ENCODE assay signal across 32 cellular contexts in genomic region chr3:153400641-153401040, GRCh38.
A peak's percentile ranks its signal among the peaks of the same experiment; 100 is the strongest.
DNase-seq lines count a peak whose midpoint lies in the region; ATAC-seq, FAIRE-seq and TF ChIP-seq lines count a peak whose summit lies in the region.
"Had no signal": no experiment of that assay in that cellular context is flagged by ENCODE, and none has a peak within 500 bp of the region (broad histone marks: within the 10 kb centered on the region; RNA-seq: fewer than 3 reads in every experiment).

No MANE protein-coding gene starts in this region.

- H3K4me3 ChIP-seq in endothelial cell of umbilical vein (replicated peaks in 1 of 3; ENCODE audit: insufficient read depth in 1 of 3, low read depth in 1 of 3, low read length in 3 of 3) (no peak overlapping the region), left lung (no peak overlapping the region)
- H3K4me3 ChIP-seq: dorsolateral prefrontal cortex, hepatocyte, prostate gland, SK-N-MC, suprapubic skin had no signal

- intact Hi-C loops in endothelial cell of umbilical vein (cut with micrococcal nuclease) (no loop called here), left lung (cut with DNase I) (no loop called here)

- CTCF ChIA-PET in endothelial cell of umbilical vein (lab: Charles Lee), result interaction anchor here (1.4 kb wide), 1 partner anchor 44 kb away, joined by 5 read pairs; no protein-coding TSS in a partner anchor

- no peak for TF ChIP-seq CTCF in endothelial cell of umbilical vein (IDR thresholded peaks at IDR 0.05; ENCODE audit: extremely low read depth in 1 of 2, insufficient read depth in 1 of 2, low read depth in 1 of 2, low read length in 2 of 2)
- no peak for TF ChIP-seq CTCF in left lung (IDR thresholded peaks at IDR 0.05)
- TF ChIP-seq CTCF in glutamatergic neuron (IDR thresholded peaks at IDR 0.05; ENCODE audit: partially characterized antibody, unreplicated experiment), result no peak

- peak overlapping the region; percentile 48 for H2AFZ ChIP-seq in endothelial cell of umbilical vein (ENCODE audit: low read depth, low read length)
- H2AFZ ChIP-seq: hepatocyte had no signal

- DNase-seq in HT1080 (ENCODE audit: low read depth), result peak; percentile 28
- peak; percentile 63 for DNase-seq in NOMO-1 treated with DMSO at 0.1 percent for 48 hours (lab: John Stamatoyannopoulos, UW; ENCODE audit: unreplicated experiment)
- DNase-seq in endothelial cell of umbilical vein (ENCODE audit: low read depth, low spot score), result no peak
- no peak for DNase-seq in left lung
- no peak for DNase-seq in glutamatergic neuron
- DNase-seq in NCI-H2196 treated with DMSO at 0.1 percent for 48 hours (lab: John Stamatoyannopoulos, UW; ENCODE audit: unreplicated experiment), result no peak
- no peak for DNase-seq in NCI-H774 (lab: John Stamatoyannopoulos, UW)
- DNase-seq in activated effector memory CD4-positive, alpha-beta T cell treated with anti-CD3 and anti-CD28 coated beads, Interleukin-2, amount 50 U/mL, for 16 hours, result no peak
- DNase-seq: activated CD4-positive, alpha-beta T cell treated with anti-CD3 and anti-CD28 coated beads for 36 hours; activated CD8-positive, alpha-beta memory T cell treated with anti-CD3 and anti-CD28 coated beads for 24 hours; activated naive CD4-positive, alpha-beta T cell; activated T-cell treated with anti-CD3 and anti-CD28 coated beads, Interleukin-2, amount 50 U/mL, for 24 hours; C1 segment of cervical spinal cord; COR-L47; dorsolateral prefrontal cortex; GDM1; H9; naive B cell; NCI-H1694; NCI-H2171; NCI-H526 treated with DMSO at 0.1 percent for 48 hours; stimulated activated CD4-positive, alpha-beta T cell treated with anti-CD3 and anti-CD28 coated beads, Interleukin-4, amount 100 ng/mL, for 4 hours; stimulated activated naive CD4-positive, alpha-beta T cell; T-helper 17 cell had no signal

- H3K79me2 ChIP-seq in endothelial cell of umbilical vein (ENCODE audit: control insufficient read depth, insufficient read depth, low read length), result no peaks in the 10 kb centered on the region
- H3K79me2 ChIP-seq: hepatocyte had no signal

- no peak overlapping the region for H3K4me3 Mint-ChIP-seq in glutamatergic neuron (ENCODE audit: unreplicated experiment)
- H3K4me3 Mint-ChIP-seq: activated CD4-positive, alpha-beta T cell treated with anti-CD3 and anti-CD28 coated beads for 36 hours; activated T-cell treated with anti-CD3 and anti-CD28 coated beads, Interleukin-2, amount 50 U/mL, for 24 hours; H9; naive B cell; T-helper 17 cell had no signal

- POLR2A ChIA-PET in endothelial cell of umbilical vein (lab: Charles Lee), result interaction anchor here (0.6 kb wide), 1 partner anchor 9 kb away, joined by 3 read pairs; no protein-coding TSS in a partner anchor

- H3K9ac ChIP-seq in endothelial cell of umbilical vein (replicated peaks; ENCODE audit: extremely low read depth, insufficient read depth, low read length), result no peak overlapping the region

- H3K9me1 ChIP-seq in endothelial cell of umbilical vein (replicated peaks; ENCODE audit: control insufficient read depth, extremely low read depth, insufficient read depth, low read length), result no peaks in the 10 kb centered on the region

- no TSS peak for BruUV-seq in endothelial cell of umbilical vein (replicated peaks; lab: Mats Ljungman, UMichigan)

- no peaks in the 10 kb centered on the region for H3K9me3 Mint-ChIP-seq in glutamatergic neuron (ENCODE audit: unreplicated experiment)

- H3K27ac Mint-ChIP-seq in glutamatergic neuron (ENCODE audit: unreplicated experiment), result no peak overlapping the region
- H3K27ac Mint-ChIP-seq: activated CD4-positive, alpha-beta T cell treated with anti-CD3 and anti-CD28 coated beads for 36 hours; activated T-cell treated with anti-CD3 and anti-CD28 coated beads, Interleukin-2, amount 50 U/mL, for 24 hours; H9 had no signal

- no peak overlapping the region for H3K27ac ChIP-seq in endothelial cell of umbilical vein (ENCODE audit: insufficient read depth, low read depth, low read length)
- H3K27ac ChIP-seq in left lung, result peak overlapping the region; percentile 30 to 49
- H3K27ac ChIP-seq: dorsolateral prefrontal cortex, hepatocyte, prostate gland, SK-N-MC, suprapubic skin had no signal

- H3K9me3 ChIP-seq in endothelial cell of umbilical vein (replicated peaks; ENCODE audit: control insufficient read depth, insufficient read depth, low read length) (no peaks in the 10 kb centered on the region), left lung (no peaks in the 10 kb centered on the region)
- H3K9me3 ChIP-seq: prostate gland, suprapubic skin had no signal

- no peak overlapping the region for H3K4me2 ChIP-seq in endothelial cell of umbilical vein (ENCODE audit: insufficient read depth, low read length)
- H3K4me2 ChIP-seq: hepatocyte had no signal

- H3K4me1 ChIP-seq in endothelial cell of umbilical vein (ENCODE audit: control insufficient read depth, extremely low read depth, insufficient read depth, low read length) (no peaks in the 10 kb centered on the region), left lung (no peaks in the 10 kb centered on the region)
- H3K4me1 ChIP-seq: prostate gland had no signal

- no peaks in the 10 kb centered on the region for H3K27me3 Mint-ChIP-seq in glutamatergic neuron (ENCODE audit: unreplicated experiment)
- H3K27me3 Mint-ChIP-seq: activated CD4-positive, alpha-beta T cell treated with anti-CD3 and anti-CD28 coated beads for 36 hours; activated T-cell treated with anti-CD3 and anti-CD28 coated beads, Interleukin-2, amount 50 U/mL, for 24 hours; naive B cell; T-helper 17 cell had no signal

- no peaks in the 10 kb centered on the region for H3K36me3 ChIP-seq in endothelial cell of umbilical vein (ENCODE audit: control insufficient read depth in 2 of 2, extremely low read depth in 1 of 2, insufficient read depth in 2 of 2, low read length in 2 of 2)
- H3K36me3 ChIP-seq in left lung, result no peaks in the 10 kb centered on the region
- H3K36me3 ChIP-seq: prostate gland, suprapubic skin had no signal

- H4K20me1 ChIP-seq in endothelial cell of umbilical vein (replicated peaks; ENCODE audit: control insufficient read depth, extremely low read depth, insufficient read depth, low read length), result no peaks in the 10 kb centered on the region

- TF ChIP-seq POLR2A in endothelial cell of umbilical vein (IDR thresholded peaks at IDR 0.05; ENCODE audit: low read depth, low read length), result no peak

- no peaks in the 10 kb centered on the region for H3K36me3 Mint-ChIP-seq in glutamatergic neuron (ENCODE audit: unreplicated experiment)
- H3K36me3 Mint-ChIP-seq: naive B cell had no signal

- H3K27me3 ChIP-seq in endothelial cell of umbilical vein (ENCODE audit: control insufficient read depth in 2 of 2, insufficient read depth in 2 of 2, low read length in 2 of 2), result no peaks in the 10 kb centered on the region
- H3K27me3 ChIP-seq in left lung, result no peaks in the 10 kb centered on the region
- H3K27me3 ChIP-seq: dorsolateral prefrontal cortex, hepatocyte, suprapubic skin had no signal

- no peaks in the 10 kb centered on the region for H3K4me1 Mint-ChIP-seq in glutamatergic neuron (ENCODE audit: low read depth, unreplicated experiment)

- dilution Hi-C loops in endothelial cell of umbilical vein (cut with MboI; ENCODE audit: extremely low pct_ligation_motif_present, low sequenced_read_pairs), result no loop called here

- peak; percentile 39 for ATAC-seq in left lung
- ATAC-seq: activated CD4-positive, alpha-beta T cell treated with anti-CD3 and anti-CD28 coated beads for 36 hours; left lobe of liver; sciatic nerve; T-helper 17 cell had no signal

- FAIRE-seq in endothelial cell of umbilical vein (lab: Jason Lieb, UNC), result no peak
- FAIRE-seq: frontal cortex, urothelium cell line had no signal

TF ChIP-seq in endothelial cell of umbilical vein, 7 proteins besides CTCF, POLR2A, EP300 and RAD21:
- TF ChIP-seq MYC (IDR thresholded peaks at IDR 0.05; ENCODE audit: low read depth, low read length) (no peak), JUN (IDR thresholded peaks at IDR 0.05; ENCODE audit: borderline replicate concordance, insufficient read depth, insufficient read length, low read depth) (no peak), MAX (IDR thresholded peaks at IDR 0.05; ENCODE audit: insufficient read depth, insufficient read length) (no peak), FOS (IDR thresholded peaks at IDR 0.05; ENCODE audit: borderline replicate concordance, insufficient read depth, low read length) (no peak), POLR2AphosphoS5 (IDR thresholded peaks at IDR 0.05; ENCODE audit: insufficient read depth, low read depth, low read length) (no peak), EZH2 (IDR thresholded peaks at IDR 0.05; ENCODE audit: borderline replicate concordance, low read depth, low read length, severe bottlenecking) (no peak), GATA2 (IDR thresholded peaks at IDR 0.05; ENCODE audit: insufficient read depth, insufficient read length, low read depth, low read length) (no peak)

Comparison
In these comparisons a context has a peak if more than half of its experiments do, and no peak if none do; other contexts are left out.
1. DNase-seq: peak in HT1080 (single experiment) and NOMO-1 treated with DMSO at 0.1 percent for 48 hours (single experiment); none in endothelial cell of umbilical vein (single experiment), left lung (0 of 2), glutamatergic neuron (single experiment), NCI-H2196 treated with DMSO at 0.1 percent for 48 hours (single experiment), NCI-H774 (single experiment) and activated effector memory CD4-positive, alpha-beta T cell treated with anti-CD3 and anti-CD28 coated beads, Interleukin-2, amount 50 U/mL, for 16 hours (single experiment).